24 cellular contexts compared by ENCODE assay signal in the genomic region with DNA sequence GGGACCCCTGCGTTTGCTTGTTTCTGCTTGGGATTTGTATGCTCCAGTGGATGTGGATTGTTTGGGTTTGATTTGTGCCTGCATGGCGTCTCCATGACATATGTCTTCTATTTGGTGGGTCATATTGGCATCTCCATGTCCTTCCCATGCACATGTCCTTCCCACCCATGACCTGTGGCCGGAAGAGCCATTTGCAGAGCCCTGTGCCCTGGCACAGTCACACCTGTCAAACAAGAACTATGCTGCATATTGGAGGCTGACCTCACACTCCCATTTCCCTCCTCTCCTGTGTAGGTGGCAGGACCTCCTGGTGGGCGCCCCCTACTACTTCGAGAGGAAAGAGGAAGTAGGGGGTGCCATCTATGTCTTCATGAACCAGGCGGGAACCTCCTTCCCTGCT. TPM values are rescaled to one million over a fixed set of nuclear protein-coding genes. Genes with fewer than 3 reads are reported as not detected.
A peak's percentile ranks its signal among the peaks of the same experiment; 100 is the strongest.
DNase-seq lines count a peak whose midpoint lies in the region; ATAC-seq, FAIRE-seq and TF ChIP-seq lines count a peak whose summit lies in the region.
"Had no signal": no experiment of that assay in that cellular context is flagged by ENCODE, and none has a peak within 500 bp of the region (broad histone marks: within the 10 kb centered on the region; RNA-seq: fewer than 3 reads in every experiment).

No MANE protein-coding gene starts in this region.

- H3K27me3 ChIP-seq in HepG2 (ENCODE audit: control insufficient read depth in 1 of 2, insufficient read depth in 2 of 2, low read length in 2 of 2) (peaks cover 0 to 20% of the 10 kb centered on the region in 2 experiments; a peak in 2 of 5 replicates), right lobe of liver (no peaks in the 10 kb centered on the region)
- H3K27me3 ChIP-seq: BLaER1, SJSA1 had no signal

- H3K36me3 ChIP-seq in HepG2 (replicated peaks in 1 of 2; ENCODE audit: control insufficient read depth in 1 of 2, insufficient read depth in 2 of 2, low read length in 2 of 2): no peaks in the 10 kb centered on the region
- H3K36me3 ChIP-seq in right lobe of liver: no peaks in the 10 kb centered on the region
- H3K36me3 ChIP-seq in OCI-LY7 (ENCODE audit: insufficient read depth, low read length): peaks cover 36% of the 10 kb centered on the region
- H3K36me3 ChIP-seq: BLaER1 had no signal

- 40% methylated on average over 6 of the region's 6 CpGs for WGBS in HepG2 (ENCODE audit: low lambda C conversion rate)
- WGBS in right lobe of liver (ENCODE audit: insufficient coverage, low coverage, low lambda C conversion rate, missing lambda C conversion rate): 81% methylated on average over 5 of the region's 6 CpGs

- BruUV-seq in HepG2 (replicated peaks; lab: Mats Ljungman, UMichigan) (no TSS peak), OCI-LY7 (replicated peaks; lab: Mats Ljungman, UMichigan) (no TSS peak)

- intact Hi-C loops in HepG2 (cut with micrococcal nuclease; ENCODE audit: unreplicated experiment) (no loop called here), right lobe of liver (cut with DNase I) (loop anchor here in 1 of 2 donors (10.0 kb wide), 1 partner anchor 47 kb away; no protein-coding TSS in a partner anchor), OCI-LY7 (cut with micrococcal nuclease; ENCODE audit: unreplicated experiment) (no loop called here)

- no peak for TF ChIP-seq RAD21 in HepG2 (CRISPR knock-in tag; IDR thresholded peaks at IDR 0.05)

- ATAC-seq in HepG2: no peak
- ATAC-seq in right lobe of liver: no peak
- ATAC-seq: K562, Panc1 had no signal

- no peak for TF ChIP-seq EP300 in HepG2 (IDR thresholded peaks at IDR 0.05; ENCODE audit: low read depth in 2 of 2, low read length in 2 of 2)
- no peak for TF ChIP-seq EP300 in HepG2 (CRISPR knock-in tag; IDR thresholded peaks at IDR 0.05; ENCODE audit: borderline replicate concordance)

- H4K20me1 ChIP-seq in HepG2 (ENCODE audit: insufficient read depth, low read length) (no peaks in the 10 kb centered on the region; the same call in 1 of the 2 replicates), OCI-LY7 (ENCODE audit: insufficient read depth, low read length) (no peaks in the 10 kb centered on the region)
- H4K20me1 ChIP-seq: BLaER1 had no signal

- H3K4me3 ChIP-seq in HepG2 (replicated peaks in 1 of 3; ENCODE audit: insufficient read depth in 1 of 3, low read depth in 2 of 3, low read length in 3 of 3) (no peak overlapping the region), right lobe of liver (no peak overlapping the region), OCI-LY7 (ENCODE audit: low read depth, low read length, poor library complexity, severe bottlenecking) (no peak overlapping the region)
- H3K4me3 ChIP-seq: BLaER1, GM23248, K562, SJSA1 had no signal

- no peak overlapping the region for H3K27ac ChIP-seq in HepG2 (ENCODE audit: extremely low read length, insufficient read depth, low read length)
- no peak overlapping the region for H3K27ac ChIP-seq in right lobe of liver
- peak overlapping the region; percentile 46 for H3K27ac ChIP-seq in OCI-LY7 (ENCODE audit: low read depth, low read length, poor library complexity, severe bottlenecking)
- H3K27ac ChIP-seq in epithelial cell of prostate: peak overlapping the region; percentile 22
- H3K27ac ChIP-seq: BLaER1, GM23248, SJSA1 had no signal

- no peak overlapping the region for H3K9ac ChIP-seq in HepG2 (ENCODE audit: insufficient read depth, low read depth, low read length)
- H3K9ac ChIP-seq: BLaER1, GM23248 had no signal

- no peak overlapping the region for H3K4me2 ChIP-seq in HepG2 (ENCODE audit: low read depth, low read length)
- peak overlapping the region; percentile 28 for H3K4me2 ChIP-seq in OCI-LY7 (ENCODE audit: low read length)
- H3K4me2 ChIP-seq: BLaER1 had no signal

- H3K79me2 ChIP-seq in HepG2 (ENCODE audit: insufficient read depth, low read length) (no peaks in the 10 kb centered on the region), OCI-LY7 (ENCODE audit: insufficient read depth, low read depth, low read length) (no peaks in the 10 kb centered on the region)

- H3K9me3 ChIP-seq in HepG2 (ENCODE audit: low read length): no peaks in the 10 kb centered on the region
- no peaks in the 10 kb centered on the region for H3K9me3 ChIP-seq in right lobe of liver
- no peaks in the 10 kb centered on the region for H3K9me3 ChIP-seq in OCI-LY7 (ENCODE audit: low read length)
- H3K9me3 ChIP-seq: SJSA1 had no signal

- H2AFZ ChIP-seq in HepG2 (ENCODE audit: low read length) (no peak overlapping the region), OCI-LY7 (ENCODE audit: low read length) (no peak overlapping the region)
- H2AFZ ChIP-seq: GM23248 had no signal

- H3K9me2 ChIP-seq in OCI-LY7 (ENCODE audit: insufficient read depth, low read length): no peaks in the 10 kb centered on the region

- H3K4me1 ChIP-seq in HepG2 (ENCODE audit: insufficient read depth, low read length) (no peaks in the 10 kb centered on the region), right lobe of liver (no peaks in the 10 kb centered on the region), OCI-LY7 (ENCODE audit: insufficient read depth, low read length, poor library complexity, severe bottlenecking) (peaks cover 17% of the 10 kb centered on the region)
- H3K4me1 ChIP-seq: BLaER1 had no signal

- DNase-seq in HepG2 (ENCODE audit: low spot score): no peak
- DNase-seq in right lobe of liver: no peak
- no peak for DNase-seq in OCI-LY7 (ENCODE audit: low spot score)
- DNase-seq in epithelial cell of prostate (ENCODE audit: low read depth, low spot score): no peak
- DNase-seq in amygdala (lab: John Stamatoyannopoulos, UW): no peak
- no peak for DNase-seq in RCC 7860 (ENCODE audit: low spot score)
- DNase-seq in CD1c-positive myeloid dendritic cell (ENCODE audit: extremely low spot score): no peak
- DNase-seq: CD4-positive, alpha-beta T cell; DMS53; GM23248; H9; HFFc6; Kasumi-1; MV-4-11; NCI-H2029; NCI-H446; NCI-H526; NCI-H82 had no signal

- TF ChIP-seq CTCF in HepG2 (CRISPR knock-in tag; IDR thresholded peaks at IDR 0.05) (no peak), right lobe of liver (IDR thresholded peaks at IDR 0.05) (no peak), OCI-LY7 (conservative IDR thresholded peaks at IDR 0.05; ENCODE audit: low read length) (no peak)

- CTCF ChIA-PET in HepG2 (lab: Yijun Ruan, JAX; ENCODE audit: low intra/inter-chr PET ratio, low total read pairs) (no interaction called here), OCI-LY7 (lab: Charles Lee; ENCODE audit: unreplicated experiment) (no interaction called here)

- in situ Hi-C loops in HepG2 (cut with HindIII; ENCODE audit: extremely low pct_ligation_motif_present, low pct_unique_long_range_greater_than_20kb): no loop called here

- no peak for FAIRE-seq in HepG2 (lab: Jason Lieb, UNC)
- no peak for FAIRE-seq in RCC 7860 (lab: Jason Lieb, UNC)
- FAIRE-seq: A204.1, G401.6, K562 had no signal

- no peak for TF ChIP-seq POLR2A in HepG2 (IDR thresholded peaks at IDR 0.05; ENCODE audit: insufficient read depth in 1 of 2, low read depth in 2 of 2, low read length in 2 of 2)
- no peak for TF ChIP-seq POLR2A in right lobe of liver (IDR thresholded peaks at IDR 0.05)

- POLR2A ChIA-PET in HepG2 (lab: Yijun Ruan, JAX) (no interaction called here), OCI-LY7 (lab: Charles Lee) (no interaction called here)

RNA-seq across cellular contexts. Expression of gene ITGA3, which starts 15.8 kb away (rescaled TPM):
- total RNA-seq in HepG2 (2016; rRNA removed; fragmentation: Illumina TruSeq; extraction: Trizol): 0.69 and 0.77 TPM in 2 replicates
- total RNA-seq in HepG2 (2016; cell fraction: cytosol; rRNA removed; fragmentation: Illumina TruSeq; extraction: Trizol; ENCODE audit: low read depth): 1.5 and 1.9 TPM in 2 replicates
- total RNA-seq in HepG2 (2016; cell fraction: insoluble cytoplasmic fraction; rRNA removed; fragmentation: Illumina TruSeq; extraction: Trizol): 0.48 and 1.1 TPM in 2 replicates
- 0.28 and 0.62 TPM in 2 replicates for total RNA-seq in HepG2 (2016; cell fraction: membrane; rRNA removed; fragmentation: Illumina TruSeq; extraction: Trizol)
- total RNA-seq in HepG2 (2016; cell fraction: nucleus; rRNA removed; fragmentation: Illumina TruSeq; extraction: Trizol): 1.3 and 1.8 TPM in 2 replicates
- 0.48 and 0.59 TPM in 2 replicates for polyA plus RNA-seq in HepG2 (2011; rRNA removed)
- polyA plus RNA-seq in HepG2 (2011; cell fraction: cytosol; rRNA removed): 0.33 and 0.78 TPM in 2 replicates
- 2.6 and 3.3 TPM in 2 replicates for polyA plus RNA-seq in HepG2 (2011; cell fraction: nucleus; rRNA removed)
- polyA plus RNA-seq in HepG2 (2012): 0.27 and 0.32 TPM in 2 replicates
- 0.51 and 0.57 TPM in 2 replicates for polyA plus RNA-seq in HepG2 (2016; cell fraction: cytosol; fragmentation: Illumina TruSeq; extraction: Trizol; ENCODE audit: low read depth)
- polyA plus RNA-seq in HepG2 (2016; cell fraction: insoluble cytoplasmic fraction; fragmentation: Illumina TruSeq; extraction: Trizol; ENCODE audit: low read depth): 0.52 and 0.82 TPM in 2 replicates
- polyA plus RNA-seq in HepG2 (2016; cell fraction: membrane; fragmentation: Illumina TruSeq; extraction: Trizol; ENCODE audit: low read depth): 0.30 and 0.48 TPM in 2 replicates
- polyA plus RNA-seq in HepG2 (2016; cell fraction: nucleus; fragmentation: Illumina TruSeq; extraction: Trizol; ENCODE audit: insufficient read depth, low read depth): 1.3 and 2.2 TPM in 2 replicates
- 1.4 and 198 TPM in 2 replicates for polyA minus RNA-seq in HepG2 (2011; rRNA and poly(A)+ RNA removed; ENCODE audit: low replicate concordance)
- 2.9 and 6.2 TPM in 2 replicates for polyA minus RNA-seq in HepG2 (2011; cell fraction: cytosol; rRNA and poly(A)+ RNA removed)
- polyA minus RNA-seq in HepG2 (2011; cell fraction: nucleus; rRNA and poly(A)+ RNA removed): 1.1 and 2.8 TPM in 2 replicates
- 1 to 10 TPM; 1.4 to 3.7 (median 2.4) TPM for total RNA-seq in right lobe of liver
- 23.2 and 30.7 TPM in 2 replicates for total RNA-seq in OCI-LY7 (2014; rRNA removed; shearing (Covaris generic))
- total RNA-seq in OCI-LY7 (2022): 15.2 and 15.6 TPM in 2 replicates

RNA-seq across cellular contexts. Expression of gene PDK2, which starts 23.5 kb away (rescaled TPM):
- total RNA-seq in HepG2 (2016; rRNA removed; fragmentation: Illumina TruSeq; extraction: Trizol) (18.5 and 19.2 TPM in 2 replicates), right lobe of liver (10 to 100 TPM; 25.0 to 58.0 (median 44.8) TPM), OCI-LY7 (2022) (27.7 and 30.1 TPM in 2 replicates)
- total RNA-seq in HepG2 (2016; cell fraction: cytosol; rRNA removed; fragmentation: Illumina TruSeq; extraction: Trizol; ENCODE audit: low read depth): 6.4 and 13.9 TPM in 2 replicates
- total RNA-seq in HepG2 (2016; cell fraction: insoluble cytoplasmic fraction; rRNA removed; fragmentation: Illumina TruSeq; extraction: Trizol): 16.2 and 19.8 TPM in 2 replicates
- total RNA-seq in HepG2 (2016; cell fraction: membrane; rRNA removed; fragmentation: Illumina TruSeq; extraction: Trizol): 10.9 and 11.9 TPM in 2 replicates
- total RNA-seq in HepG2 (2016; cell fraction: nucleus; rRNA removed; fragmentation: Illumina TruSeq; extraction: Trizol): 10.9 and 12.5 TPM in 2 replicates
- polyA plus RNA-seq in HepG2 (2011; rRNA removed): 59.7 and 66.6 TPM in 2 replicates
- polyA plus RNA-seq in HepG2 (2011; cell fraction: cytosol; rRNA removed): 33.2 and 46.3 TPM in 2 replicates
- polyA plus RNA-seq in HepG2 (2011; cell fraction: nucleus; rRNA removed): 86.5 and 102 TPM in 2 replicates
- 17.2 and 27.4 TPM in 2 replicates for polyA plus RNA-seq in HepG2 (2012)
- polyA plus RNA-seq in HepG2 (2016; cell fraction: cytosol; fragmentation: Illumina TruSeq; extraction: Trizol; ENCODE audit: low read depth): 9.3 and 10.8 TPM in 2 replicates
- polyA plus RNA-seq in HepG2 (2016; cell fraction: insoluble cytoplasmic fraction; fragmentation: Illumina TruSeq; extraction: Trizol; ENCODE audit: low read depth): 22.3 and 32.8 TPM in 2 replicates
- 12.0 and 14.3 TPM in 2 replicates for polyA plus RNA-seq in HepG2 (2016; cell fraction: membrane; fragmentation: Illumina TruSeq; extraction: Trizol; ENCODE audit: low read depth)
- 21.9 and 24.6 TPM in 2 replicates for polyA plus RNA-seq in HepG2 (2016; cell fraction: nucleus; fragmentation: Illumina TruSeq; extraction: Trizol; ENCODE audit: insufficient read depth, low read depth)
- polyA minus RNA-seq in HepG2 (2011; rRNA and poly(A)+ RNA removed; ENCODE audit: low replicate concordance): 111 and 113 TPM in 2 replicates
- polyA minus RNA-seq in HepG2 (2011; cell fraction: cytosol; rRNA and poly(A)+ RNA removed): 22.7 and 28.5 TPM in 2 replicates
- 44.5 and 48.7 TPM in 2 replicates for polyA minus RNA-seq in HepG2 (2011; cell fraction: nucleus; rRNA and poly(A)+ RNA removed)
- 10.4 and 21.8 TPM in 2 replicates for total RNA-seq in OCI-LY7 (2014; rRNA removed; shearing (Covaris generic))

RNA-seq across cellular contexts. Expression of gene SAMD14, which starts 58.3 kb away (rescaled TPM):
- 0.07 TPM in 1 of 2 replicates, not detected in the other for total RNA-seq in HepG2 (2016; rRNA removed; fragmentation: Illumina TruSeq; extraction: Trizol)
- total RNA-seq in HepG2 (2016; cell fraction: cytosol; rRNA removed; fragmentation: Illumina TruSeq; extraction: Trizol; ENCODE audit: low read depth): 0.18 and 0.20 TPM in 2 replicates
- 0.04 TPM in 1 of 2 replicates, not detected in the other for total RNA-seq in HepG2 (2016; cell fraction: insoluble cytoplasmic fraction; rRNA removed; fragmentation: Illumina TruSeq; extraction: Trizol)
- total RNA-seq in HepG2 (2016; cell fraction: membrane; rRNA removed; fragmentation: Illumina TruSeq; extraction: Trizol): 0.09 and 0.14 TPM in 2 replicates
- 0.09 TPM in 2 replicates for total RNA-seq in HepG2 (2016; cell fraction: nucleus; rRNA removed; fragmentation: Illumina TruSeq; extraction: Trizol)
- 0.22 TPM in 1 of 2 replicates, not detected in the other for polyA plus RNA-seq in HepG2 (2011; rRNA removed)
- polyA plus RNA-seq in HepG2 (2011; cell fraction: cytosol; rRNA removed): 0.01 and 0.04 TPM in 2 replicates
- 0.24 and 0.29 TPM in 2 replicates for polyA plus RNA-seq in HepG2 (2011; cell fraction: nucleus; rRNA removed)
- polyA plus RNA-seq in HepG2 (2012): 0.08 and 0.11 TPM in 2 replicates
- not detected in 2 replicates for polyA plus RNA-seq in HepG2 (2016; cell fraction: cytosol; fragmentation: Illumina TruSeq; extraction: Trizol; ENCODE audit: low read depth)
- polyA plus RNA-seq in HepG2 (2016; cell fraction: insoluble cytoplasmic fraction; fragmentation: Illumina TruSeq; extraction: Trizol; ENCODE audit: low read depth): 0.16 TPM in 1 of 2 replicates, not detected in the other
- 0.19 TPM in 2 replicates for polyA plus RNA-seq in HepG2 (2016; cell fraction: membrane; fragmentation: Illumina TruSeq; extraction: Trizol; ENCODE audit: low read depth)
- polyA plus RNA-seq in HepG2 (2016; cell fraction: nucleus; fragmentation: Illumina TruSeq; extraction: Trizol; ENCODE audit: insufficient read depth, low read depth): 0.53 TPM in 1 of 2 replicates, not detected in the other
- 0.28 and 0.30 TPM in 2 replicates for polyA minus RNA-seq in HepG2 (2011; rRNA and poly(A)+ RNA removed; ENCODE audit: low replicate concordance)
- 0.09 and 0.20 TPM in 2 replicates for polyA minus RNA-seq in HepG2 (2011; cell fraction: cytosol; rRNA and poly(A)+ RNA removed)
- polyA minus RNA-seq in HepG2 (2011; cell fraction: nucleus; rRNA and poly(A)+ RNA removed): 0.39 and 0.99 TPM in 2 replicates
- total RNA-seq in right lobe of liver: 1 to 10 TPM in 2 of 6 experiments, under 1 TPM in 3, not detected in 1; 0.50 to 3.8 (median 0.77) TPM
- total RNA-seq in OCI-LY7 (2014; rRNA removed; shearing (Covaris generic)): not detected in 2 replicates
- 0.13 and 0.59 TPM in 2 replicates for total RNA-seq in OCI-LY7 (2022)

Comparison
In these comparisons a context has a peak if more than half of its experiments do, and no peak if none do; other contexts are left out.
1. H3K27ac ChIP-seq: peak in OCI-LY7 (single experiment) and epithelial cell of prostate (single experiment); none in HepG2 (single experiment) and right lobe of liver (0 of 3).